2 cellular contexts compared by ENCODE assay signal in genomic region chr14:104247336-104248202, GRCh38.
TF ChIP-seq lines count a peak whose summit lies in the region.

No MANE protein-coding gene starts in this region.

TF ChIP-seq in H1, 55 proteins besides CTCF, POLR2A, EP300 and RAD21:
- TF ChIP-seq KDM1A (IDR thresholded peaks at IDR 0.05; ENCODE audit: borderline replicate concordance, low read length): no peak
TF ChIP-seq in H1: peak in this region for 0.

TF ChIP-seq in neural cell, 6 proteins besides CTCF, POLR2A, EP300 and RAD21:
- no peak for TF ChIP-seq TAF1 (IDR thresholded peaks at IDR 0.05; ENCODE audit: low read depth)
- TF ChIP-seq REST (IDR thresholded peaks at IDR 0.05; ENCODE audit: borderline replicate concordance): no peak
- TF ChIP-seq MXI1 (conservative IDR thresholded peaks at IDR 0.05; ENCODE audit: poor library complexity, severe bottlenecking): no peak
- TF ChIP-seq SMC3 (conservative IDR thresholded peaks at IDR 0.05; ENCODE audit: poor library complexity): no peak
- TF ChIP-seq POLR2AphosphoS5 (IDR thresholded peaks at IDR 0.05): no peak
- no peak for TF ChIP-seq EZH2 (IDR thresholded peaks at IDR 0.05; ENCODE audit: borderline replicate concordance, insufficient read depth, low read length, poor library complexity, severe bottlenecking)
